11 cellular contexts compared by ENCODE assay signal in genomic region chr9:10208691-10209069, GRCh38.
DNase-seq lines count a peak whose midpoint lies in the region; ATAC-seq, FAIRE-seq and TF ChIP-seq lines count a peak whose summit lies in the region.
"Had no signal": no experiment of that assay in that cellular context is flagged by ENCODE, and none has a peak within 500 bp of the region (broad histone marks: within the 10 kb centered on the region; RNA-seq: fewer than 3 reads in every experiment).

No MANE protein-coding gene starts in this region.

- no peaks in the 10 kb centered on the region for H3K9me3 Mint-ChIP-seq in neural crest cell

- H3K4me3 Mint-ChIP-seq in neural crest cell, result peak overlapping the region; percentile 89

- H3K4me1 ChIP-seq in small intestine (ENCODE audit: control insufficient read depth in 2 of 2, insufficient read depth in 1 of 2, low read depth in 1 of 2, low read length in 1 of 2), result no peaks in the 10 kb centered on the region
- H3K4me1 ChIP-seq: prostate gland had no signal

- H3K27me3 Mint-ChIP-seq in neural crest cell (ENCODE audit: low read depth), result peaks cover 17% of the 10 kb centered on the region

- H3K27ac Mint-ChIP-seq in neural crest cell (ENCODE audit: unreplicated experiment), result no peak overlapping the region
- H3K27ac Mint-ChIP-seq: CD8-positive, alpha-beta memory T cell had no signal

- ATAC-seq in HG03159 (IDR thresholded peaks at IDR 0.05; ENCODE audit: unreplicated experiment), result peak; percentile 34

- no peaks in the 10 kb centered on the region for H3K36me3 Mint-ChIP-seq in neural crest cell (ENCODE audit: low read depth)
- H3K36me3 Mint-ChIP-seq: CD8-positive, alpha-beta memory T cell had no signal

- H3K4me3 ChIP-seq in GM12865 (ENCODE audit: low read depth, low read length) (peak overlapping the region; percentile 18), coronary artery (peak overlapping the region; percentile 1), small intestine (ENCODE audit: low read depth in 1 of 2, low read length in 2 of 2) (no peak overlapping the region)

- FAIRE-seq in small intestine (lab: Jason Lieb, UNC), result no peak

- no peak for TF ChIP-seq CTCF in GM12865 (IDR thresholded peaks at IDR 0.05; ENCODE audit: insufficient read depth, low read depth, low read length, missing control alignments)
- no peak for TF ChIP-seq CTCF in coronary artery (IDR thresholded peaks at IDR 0.05)
- no peak for TF ChIP-seq CTCF in neural crest cell (conservative IDR thresholded peaks at IDR 0.05)

- WGBS in small intestine, 3 donors, result 55 to 74% (median 56%) methylated on average over 3 of the region's 3 CpGs

- H3K27ac ChIP-seq in coronary artery, result no peak overlapping the region
- H3K27ac ChIP-seq in small intestine (ENCODE audit: low read depth in 1 of 2, low read length in 1 of 2), result no peak overlapping the region
- H3K27ac ChIP-seq: prostate gland had no signal

- no peaks in the 10 kb centered on the region for H3K27me3 ChIP-seq in small intestine (ENCODE audit: control insufficient read depth in 2 of 2, insufficient read depth in 2 of 2, low read length in 2 of 2)

- H3K36me3 ChIP-seq in small intestine (ENCODE audit: control insufficient read depth in 2 of 2, insufficient read depth in 2 of 2, low read length in 2 of 2), result no peaks in the 10 kb centered on the region
- H3K36me3 ChIP-seq: prostate gland had no signal

- peaks cover 4% of the 10 kb centered on the region for H3K4me1 Mint-ChIP-seq in neural crest cell
- H3K4me1 Mint-ChIP-seq: CD8-positive, alpha-beta memory T cell had no signal

- DNase-seq in GM12865 (ENCODE audit: low read depth) (no peak), coronary artery (ENCODE audit: low spot score) (no peak), neural crest cell (ENCODE audit: low read depth, low spot score) (no peak), anterior cingulate cortex (lab: John Stamatoyannopoulos, UW) (no peak), GF-D8 (lab: John Stamatoyannopoulos, UW) (no peak), small intestine (no peak), medulla oblongata (ENCODE audit: extremely low spot score) (no peak)
- DNase-seq: CD8-positive, alpha-beta memory T cell; NCI-H187 had no signal

- H3K9me3 ChIP-seq in small intestine (ENCODE audit: control insufficient read depth, low read depth), result no peaks in the 10 kb centered on the region
- H3K9me3 ChIP-seq: prostate gland had no signal

Comparison
In these comparisons a context has a peak if more than half of its experiments do, and no peak if none do; other contexts are left out.
1. H3K4me3 ChIP-seq: peak in GM12865 (single experiment) and coronary artery (single experiment); none in small intestine (0 of 2).